In the genomic region with DNA sequence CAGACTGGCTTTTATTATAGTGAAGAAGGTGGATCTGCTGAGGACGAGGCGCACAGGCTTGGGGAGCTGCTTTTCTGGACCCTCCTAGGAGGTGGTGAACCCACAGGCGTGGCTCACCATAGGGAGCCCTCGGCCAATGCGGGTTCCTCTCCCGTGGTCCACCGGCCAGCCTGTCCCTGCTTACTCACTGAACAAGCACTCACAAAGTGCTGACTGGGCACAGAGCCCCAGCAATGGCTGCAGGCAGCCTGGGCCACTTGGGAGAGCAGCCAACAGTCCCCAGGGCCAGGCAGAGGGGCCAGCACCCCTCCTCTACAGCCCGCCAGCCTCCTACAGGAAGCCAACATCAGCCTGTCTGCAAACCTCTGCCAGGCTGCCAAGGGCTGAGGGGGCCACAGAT, we compare ENCODE assay signal across 13 cellular contexts. TPM values are rescaled to one million over a fixed set of nuclear protein-coding genes. Genes with fewer than 3 reads are reported as not detected.
A peak's percentile ranks its signal among the peaks of the same experiment; 100 is the strongest.
DNase-seq lines count a peak whose midpoint lies in the region; ATAC-seq and TF ChIP-seq lines count a peak whose summit lies in the region.
"Had no signal": no experiment of that assay in that cellular context is flagged by ENCODE, and none has a peak within 500 bp of the region (broad histone marks: within the 10 kb centered on the region; RNA-seq: fewer than 3 reads in every experiment).

No MANE protein-coding gene starts in this region.

- no peaks in the 10 kb centered on the region for H3K79me1 ChIP-seq in neuronal stem cell (ENCODE audit: low read depth, low read length)

- intact Hi-C loops in PC-3 (cut with micrococcal nuclease), result no loop called here
- intact Hi-C loops in ovary (cut with DNase I), result loop anchor here in 2 of 4 donors (2.0 to 10.0 kb wide), 3 partner anchors 50 to 144 kb away; partner anchors contain the start of gene P2RX1 (in 1 of the 2)

- H2AFZ ChIP-seq in PC-3 (ENCODE audit: low read length) (no peak overlapping the region), neuronal stem cell (ENCODE audit: low read length) (no peak overlapping the region)

- H2BK12ac ChIP-seq in neuronal stem cell (ENCODE audit: low read length), result no peak overlapping the region

- H4K91ac ChIP-seq in neuronal stem cell (ENCODE audit: low read depth, low read length, poor library complexity), result no peak overlapping the region

- H3K4me2 ChIP-seq in BLaER1 treated with 17β-estradiol and CSF1 and Interleukin-3, amounts not matched to agents 10 nM and 100 nM, result peak overlapping the region; percentile 64 to 84 (median 74)
- H3K4me2 ChIP-seq in PC-3 (ENCODE audit: low read length), result no peak overlapping the region
- no peak overlapping the region for H3K4me2 ChIP-seq in neuronal stem cell (ENCODE audit: insufficient read depth, low read length, poor library complexity, severe bottlenecking)

- peaks cover 15 to 49% (median 38%) of the 10 kb centered on the region in 10 experiments for H3K4me1 ChIP-seq in BLaER1 treated with 17β-estradiol and CSF1 and Interleukin-3, amounts not matched to agents 10 nM and 100 nM
- H3K4me1 ChIP-seq in PC-3 (ENCODE audit: insufficient read depth, low read length) (no peaks in the 10 kb centered on the region), neuronal stem cell (ENCODE audit: control insufficient read depth in 2 of 2, insufficient read depth in 1 of 2, low read depth in 1 of 2, low read length in 2 of 2) (peaks cover 0 to 2% of the 10 kb centered on the region in 2 donors), ovary (ENCODE audit: insufficient read depth) (no peaks in the 10 kb centered on the region)
- H3K4me1 ChIP-seq: psoas muscle had no signal

- peak overlapping the region; percentile 44 for H2AK5ac ChIP-seq in neuronal stem cell (ENCODE audit: low read depth, low read length)

- H3K14ac ChIP-seq in neuronal stem cell (ENCODE audit: low read length), result no peak overlapping the region

- H2BK5ac ChIP-seq in neuronal stem cell (ENCODE audit: low read length), result no peak overlapping the region

- H3K9ac ChIP-seq in BLaER1 treated with 17β-estradiol and CSF1 and Interleukin-3, amounts not matched to agents 10 nM and 100 nM, result peak overlapping the region in 10 of 11 experiments; percentile 0 to 54 (median 32); a peak in 14 of 22 replicates
- H3K9ac ChIP-seq in PC-3 (ENCODE audit: low read length) (no peak overlapping the region), neuronal stem cell (ENCODE audit: low read depth, low read length, poor library complexity) (no peak overlapping the region)

- no peak overlapping the region for H4K8ac ChIP-seq in neuronal stem cell (ENCODE audit: low read depth, low read length)

- no peaks in the 10 kb centered on the region for H3K79me2 ChIP-seq in PC-3 (ENCODE audit: low read length)

- peak overlapping the region; percentile 20 for H3K23ac ChIP-seq in neuronal stem cell (ENCODE audit: low read depth, low read length, poor library complexity)

- no peaks in the 10 kb centered on the region for H3K9me3 ChIP-seq in BLaER1 treated with 17β-estradiol and CSF1 and Interleukin-3, amounts not matched to agents 10 nM and 100 nM (replicated peaks in 1 of 11)
- H3K9me3 ChIP-seq in PC-3 (ENCODE audit: low read length), result no peaks in the 10 kb centered on the region
- no peaks in the 10 kb centered on the region for H3K9me3 ChIP-seq in neuronal stem cell (replicated peaks in 1 of 2; ENCODE audit: control insufficient read depth in 2 of 2, insufficient read depth in 1 of 2, low read depth in 1 of 2, low read length in 2 of 2)
- H3K9me3 ChIP-seq in ovary, result no peaks in the 10 kb centered on the region
- H3K9me3 ChIP-seq: psoas muscle, stomach had no signal

- H3F3A ChIP-seq in PC-3 (ENCODE audit: low read length, unreplicated experiment), result no peaks in the 10 kb centered on the region

- no peak for TF ChIP-seq POLR2A in ovary (IDR thresholded peaks at IDR 0.05)

- H3K9me2 ChIP-seq in PC-3 (replicated peaks; ENCODE audit: low read length), result no peaks in the 10 kb centered on the region

- no peak overlapping the region for H2BK120ac ChIP-seq in neuronal stem cell (ENCODE audit: low read depth, low read length)

- DNase-seq in PC-3 (no peak), fibroblast of mammary gland (ENCODE audit: low read depth) (peak; percentile 58), neuronal stem cell (ENCODE audit: low spot score) (no peak), ovary (no peak)
- DNase-seq in activated CD4-positive, alpha-beta T cell treated with anti-CD3 and anti-CD28 coated beads for 48 hours, result no peak
- DNase-seq: activated CD8-positive, alpha-beta memory T cell treated with anti-CD3 and anti-CD28 coated beads, Interleukin-2, amount 50 U/mL, for 4 hours; effector CD4-positive, alpha-beta T cell; SHP77; stomach had no signal

- H3K4ac ChIP-seq in neuronal stem cell (ENCODE audit: low read length), result no peak overlapping the region

- H3K27me3 ChIP-seq in BLaER1 treated with 17β-estradiol and CSF1 and Interleukin-3, amounts not matched to agents 10 nM and 100 nM, result no peaks in the 10 kb centered on the region
- H3K27me3 ChIP-seq in PC-3 (ENCODE audit: low read length) (no peaks in the 10 kb centered on the region), neuronal stem cell (ENCODE audit: control insufficient read depth in 3 of 3, insufficient read depth in 3 of 3, low read depth in 1 of 3, low read length in 3 of 3) (no peaks in the 10 kb centered on the region), ovary (no peaks in the 10 kb centered on the region)
- H3K27me3 ChIP-seq: stomach had no signal

- ATAC-seq in PC-3 (peak; percentile 50), HG02870 (IDR thresholded peaks at IDR 0.05; ENCODE audit: unreplicated experiment) (no peak), GM18511 (IDR thresholded peaks at IDR 0.05; ENCODE audit: unreplicated experiment) (no peak)

- peak overlapping the region in 8 of 11 experiments; percentile 9 to 50 (median 36); a peak in 11 of 22 replicates for H3K27ac ChIP-seq in BLaER1 treated with 17β-estradiol and CSF1 and Interleukin-3, amounts not matched to agents 10 nM and 100 nM
- H3K27ac ChIP-seq in PC-3 (ENCODE audit: low read length) (no peak overlapping the region), neuronal stem cell (replicated peaks; ENCODE audit: low read length) (no peak overlapping the region), ovary (no peak overlapping the region)
- H3K27ac ChIP-seq: psoas muscle had no signal

- no TSS peak for BruUV-seq in PC-3 (replicated peaks; lab: Mats Ljungman, UMichigan)

- CTCF ChIA-PET in PC-3 (lab: Charles Lee), result no interaction called here

- no peak for TF ChIP-seq CTCF in PC-3 (conservative IDR thresholded peaks at IDR 0.05; ENCODE audit: low read depth, low read length)
- TF ChIP-seq CTCF in fibroblast of mammary gland (conservative IDR thresholded peaks at IDR 0.05; ENCODE audit: control insufficient read depth, insufficient read depth, low read depth, low read length), result no peak
- no peak for TF ChIP-seq CTCF in ovary (IDR thresholded peaks at IDR 0.05)

- H3K4me3 ChIP-seq in BLaER1 treated with 17β-estradiol and CSF1 and Interleukin-3, amounts not matched to agents 10 nM and 100 nM, result no peak overlapping the region
- H3K4me3 ChIP-seq in PC-3 (ENCODE audit: low read length) (no peak overlapping the region), fibroblast of mammary gland (ENCODE audit: control insufficient read depth, low read depth, low read length) (no peak overlapping the region), neuronal stem cell (ENCODE audit: low read length in 2 of 2) (no peak overlapping the region), ovary (no peak overlapping the region)
- H3K4me3 ChIP-seq: psoas muscle, stomach had no signal

- no peak overlapping the region for H2BK15ac ChIP-seq in neuronal stem cell (ENCODE audit: low read length)

- POLR2A ChIA-PET in PC-3 (lab: Charles Lee; ENCODE audit: unreplicated experiment), result no interaction called here

- H4K20me1 ChIP-seq in BLaER1 treated with 17β-estradiol and CSF1 and Interleukin-3, amounts not matched to agents 10 nM and 100 nM, result no peaks in the 10 kb centered on the region
- H4K20me1 ChIP-seq in PC-3 (ENCODE audit: low read length), result no peaks in the 10 kb centered on the region

- no CpG with 5 or more reads among the region's 8 CpGs for whole genome bisulfite sequencing in neuronal stem cell (ENCODE audit: extremely low coverage in 2 of 2, insufficient read length in 2 of 2, insufficient replicate concordance in 1 of 2), 2 donors
- 60 to 79% (median 77%) methylated on average over 8 of the region's 8 CpGs for WGBS in ovary, 3 donors

- no peak for TF ChIP-seq EP300 in ovary (IDR thresholded peaks at IDR 0.05)

- peaks cover 0 to 15% (median 12%) of the 10 kb centered on the region in 11 experiments; a peak in 7 of 22 replicates for H3K36me3 ChIP-seq in BLaER1 treated with 17β-estradiol and CSF1 and Interleukin-3, amounts not matched to agents 10 nM and 100 nM
- H3K36me3 ChIP-seq in PC-3 (ENCODE audit: low read depth, low read length), result no peaks in the 10 kb centered on the region
- peaks cover 0 to 4% of the 10 kb centered on the region in 2 donors for H3K36me3 ChIP-seq in neuronal stem cell (replicated peaks in 1 of 2; ENCODE audit: control insufficient read depth in 2 of 2, insufficient read depth in 2 of 2, low read length in 2 of 2)
- H3K36me3 ChIP-seq in ovary, result no peaks in the 10 kb centered on the region

- peak overlapping the region; percentile 66 for H3K18ac ChIP-seq in neuronal stem cell (ENCODE audit: low read length)

RNA-seq across cellular contexts. Expression of gene NCBP3, which starts 19.1 kb away (rescaled TPM):
- total RNA-seq in PC-3 (2014; rRNA removed), result 17.3 and 21.0 TPM in 2 replicates
- 32.2 TPM for polyA plus RNA-seq in neuronal stem cell (2013, experiment 1 of 2)
- polyA plus RNA-seq in neuronal stem cell (2013, experiment 2 of 2), result 31.9 TPM
- 10 to 100 TPM; 15.7 to 43.2 (median 37.6) TPM for total RNA-seq in ovary
- polyA plus RNA-seq in ovary, result 10 to 100 TPM; 17.7 to 38.9 TPM

RNA-seq across cellular contexts. Expression of gene CAMKK1, which starts 27.7 kb away (rescaled TPM):
- 10.1 and 12.4 TPM in 2 replicates for total RNA-seq in PC-3 (2014; rRNA removed)
- 4.8 TPM for polyA plus RNA-seq in neuronal stem cell (2013, experiment 1 of 2)
- 5.0 TPM for polyA plus RNA-seq in neuronal stem cell (2013, experiment 2 of 2)
- total RNA-seq in ovary, result 10 to 100 TPM in 3 of 7 donors, 1 to 10 TPM in 4; 4.7 to 15.1 (median 9.8) TPM
- 1 to 10 TPM; 2.8 to 4.6 TPM for polyA plus RNA-seq in ovary

RNA-seq across cellular contexts. Expression of gene P2RX1, which starts 51.1 kb away (rescaled TPM):
- total RNA-seq in PC-3 (2014; rRNA removed) (not detected in 2 replicates), ovary (1 to 10 TPM in 2 of 7 donors, under 1 TPM in 5; 0.24 to 3.0 (median 0.65) TPM)
- not detected for polyA plus RNA-seq in neuronal stem cell (2013, experiment 1 of 2)
- polyA plus RNA-seq in neuronal stem cell (2013, experiment 2 of 2), result not detected
- polyA plus RNA-seq in ovary, result 1 to 10 TPM; 3.2 to 4.6 TPM

Comparison
In these comparisons a context has a peak if more than half of its experiments do, and no peak if none do; other contexts are left out.
1. H3K27ac ChIP-seq: peak in BLaER1 treated with 17β-estradiol and CSF1 and Interleukin-3, amounts not matched to agents 10 nM and 100 nM (8 of 11); none in PC-3 (single experiment), neuronal stem cell (single experiment) and ovary (0 of 2).
2. H3K4me2 ChIP-seq: peak in BLaER1 treated with 17β-estradiol and CSF1 and Interleukin-3, amounts not matched to agents 10 nM and 100 nM (11 of 11); none in PC-3 (single experiment) and neuronal stem cell (single experiment).
3. H3K9ac ChIP-seq: peak in BLaER1 treated with 17β-estradiol and CSF1 and Interleukin-3, amounts not matched to agents 10 nM and 100 nM (10 of 11); none in PC-3 (single experiment) and neuronal stem cell (single experiment).